ENCODE assay signal across 21 cellular contexts in the genomic region with DNA sequence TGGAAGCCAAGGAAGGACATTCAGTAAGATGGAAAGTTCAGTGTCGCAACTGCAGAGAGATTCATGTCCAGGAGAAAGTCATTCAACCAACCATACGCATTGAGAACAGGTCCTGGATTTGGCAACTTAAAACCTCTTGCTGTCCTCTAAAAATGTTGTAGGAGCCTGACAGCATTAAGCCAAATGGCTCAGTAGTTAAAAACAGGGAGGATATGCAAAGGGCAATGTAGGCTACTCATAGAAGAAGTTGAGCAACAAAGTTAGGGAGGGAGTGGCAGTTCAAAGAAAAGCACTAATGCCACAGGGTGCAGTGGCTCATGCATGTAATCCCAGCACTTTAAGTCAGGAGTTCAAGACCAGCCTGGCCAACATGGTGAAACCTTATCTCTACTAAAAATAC.
"Had no signal": no experiment of that assay in that cellular context is flagged by ENCODE, and none has a peak within 500 bp of the region (broad histone marks: within the 10 kb centered on the region; RNA-seq: fewer than 3 reads in every experiment).

No MANE protein-coding gene starts in this region.

- H3K9me3 ChIP-seq: MG63, SJSA1 had no signal

- H3K27ac ChIP-seq: SJSA1, SK-N-MC had no signal

- H3K36me3 ChIP-seq: MG63, SJSA1 had no signal

- H3K4me3 ChIP-seq: MG63, SJSA1, SK-N-MC had no signal

- FAIRE-seq: RCC 7860 had no signal

- DNase-seq: IMR-90, Karpas-422, KG1, MG63, NCI-H1092 treated with DMSO at 0.1 percent for 48 hours, NCI-H1436, NCI-H187, NCI-H2029, NCI-H2107, NCI-H2227 treated with DMSO at 0.1 percent for 48 hours, NCI-H446, NCI-H510A, NCI-H524 treated with DMSO at 0.1 percent for 48 hours, NCI-H69, NCI-H774, Right ventricle myocardium superior, RPMI8226, SIG-M5 had no signal

- H3K27me3 ChIP-seq: MG63, SJSA1 had no signal
